Comparison of ENCODE assay signal across 19 cellular contexts in the genomic region with DNA sequence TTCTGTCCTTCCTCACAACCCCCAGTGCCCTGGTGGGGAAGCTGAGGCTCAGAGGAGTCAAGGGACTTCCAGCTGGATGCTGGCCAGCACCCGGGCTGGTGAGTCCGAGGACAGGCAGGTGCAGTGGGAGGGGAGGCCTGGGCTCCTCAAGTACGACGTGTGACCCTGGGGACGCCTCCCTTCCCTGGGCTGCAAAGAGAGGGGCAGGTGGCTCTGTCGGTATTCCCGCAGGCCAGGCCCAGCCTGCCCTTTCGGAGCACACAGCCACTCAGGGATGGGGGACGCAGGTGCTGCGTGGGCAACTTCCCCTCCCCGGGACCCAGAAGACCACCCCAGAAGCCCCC. TPM values are rescaled to one million over a fixed set of nuclear protein-coding genes. Genes with fewer than 3 reads are reported as not detected.
A peak's percentile ranks its signal among the peaks of the same experiment; 100 is the strongest.
DNase-seq lines count a peak whose midpoint lies in the region; ATAC-seq, FAIRE-seq and TF ChIP-seq lines count a peak whose summit lies in the region.
"Had no signal": no experiment of that assay in that cellular context is flagged by ENCODE, and none has a peak within 500 bp of the region (broad histone marks: within the 10 kb centered on the region; RNA-seq: fewer than 3 reads in every experiment).

No MANE protein-coding gene starts in this region.

- no peaks in the 10 kb centered on the region for H3K79me2 ChIP-seq in HepG2 (ENCODE audit: insufficient read depth, low read length)

- no peaks in the 10 kb centered on the region; the same call in 1 of the 2 replicates for H4K20me1 ChIP-seq in HepG2 (ENCODE audit: insufficient read depth, low read length)

- H3K9me3 ChIP-seq in HepG2 (ENCODE audit: low read length) (no peaks in the 10 kb centered on the region), right lobe of liver (no peaks in the 10 kb centered on the region), esophagus muscularis mucosa (no peaks in the 10 kb centered on the region), mucosa of rectum (ENCODE audit: control insufficient read depth in 2 of 2, low read length in 2 of 2) (no peaks in the 10 kb centered on the region), upper lobe of right lung (no peaks in the 10 kb centered on the region)
- H3K9me3 ChIP-seq: A549, SJCRH30 had no signal

- H3K27me3 ChIP-seq in HepG2 (ENCODE audit: control insufficient read depth in 1 of 2, insufficient read depth in 2 of 2, low read length in 2 of 2) (no peaks in the 10 kb centered on the region), right lobe of liver (no peaks in the 10 kb centered on the region), esophagus muscularis mucosa (no peaks in the 10 kb centered on the region), mucosa of rectum (ENCODE audit: control insufficient read depth in 2 of 2, insufficient read depth in 2 of 2, low read length in 2 of 2) (no peaks in the 10 kb centered on the region), upper lobe of right lung (no peaks in the 10 kb centered on the region)
- H3K27me3 ChIP-seq: SJCRH30 had no signal

- peak; percentile 0; the same call in 2 of the 3 replicates for ATAC-seq in HepG2
- no peak for ATAC-seq in right lobe of liver
- ATAC-seq in upper lobe of right lung = peak; percentile 22
- no peak for ATAC-seq in GM18858 (IDR thresholded peaks at IDR 0.05; ENCODE audit: unreplicated experiment)
- ATAC-seq: A549, K562 had no signal

- H3K36me3 ChIP-seq in HepG2 (replicated peaks in 1 of 2; ENCODE audit: control insufficient read depth in 1 of 2, insufficient read depth in 2 of 2, low read length in 2 of 2) (no peaks in the 10 kb centered on the region), right lobe of liver (no peaks in the 10 kb centered on the region), esophagus muscularis mucosa (peaks cover 0 to 5% (median 0%) of the 10 kb centered on the region in 4 donors), mucosa of rectum (ENCODE audit: control insufficient read depth in 2 of 2, insufficient read depth in 2 of 2, low read length in 2 of 2) (no peaks in the 10 kb centered on the region), upper lobe of right lung (no peaks in the 10 kb centered on the region)
- H3K36me3 ChIP-seq: SJCRH30 had no signal

- TF ChIP-seq POLR2A in HepG2 (IDR thresholded peaks at IDR 0.05; ENCODE audit: insufficient read depth in 1 of 2, low read depth in 2 of 2, low read length in 2 of 2) = no peak
- TF ChIP-seq POLR2A in right lobe of liver (IDR thresholded peaks at IDR 0.05) = no peak
- TF ChIP-seq POLR2A in esophagus muscularis mucosa (IDR thresholded peaks at IDR 0.05; ENCODE audit: low read depth) = no peak

- H3K4me1 ChIP-seq in HepG2 (ENCODE audit: insufficient read depth, low read length) = peaks cover 58% of the 10 kb centered on the region
- H3K4me1 ChIP-seq in right lobe of liver = no peaks in the 10 kb centered on the region
- H3K4me1 ChIP-seq in esophagus muscularis mucosa = peaks cover 0 to 9% (median 1%) of the 10 kb centered on the region in 4 donors
- H3K4me1 ChIP-seq in mucosa of rectum (ENCODE audit: control insufficient read depth in 2 of 2, insufficient read depth in 2 of 2, low read length in 2 of 2) = peaks cover 2 to 25% of the 10 kb centered on the region in 2 donors
- no peaks in the 10 kb centered on the region for H3K4me1 ChIP-seq in upper lobe of right lung
- H3K4me1 ChIP-seq: A549, SJCRH30 had no signal

- peak overlapping the region; percentile 17 for H3K9ac ChIP-seq in HepG2 (ENCODE audit: insufficient read depth, low read depth, low read length)
- peak overlapping the region in 1 of 2 donors; percentile 1 for H3K9ac ChIP-seq in mucosa of rectum (ENCODE audit: low read depth in 1 of 2, low read length in 2 of 2)

- in situ Hi-C loops in HepG2 (cut with HindIII; ENCODE audit: extremely low pct_ligation_motif_present, low pct_unique_long_range_greater_than_20kb) = no loop called here

- no peak for FAIRE-seq in HepG2 (lab: Jason Lieb, UNC)
- FAIRE-seq: A549, G401.6, GM12891, HTR-8/SVneo, K562 had no signal

- no peak overlapping the region for H3K27ac ChIP-seq in HepG2 (ENCODE audit: extremely low read length, insufficient read depth, low read length)
- no peak overlapping the region for H3K27ac ChIP-seq in right lobe of liver
- peak overlapping the region; percentile 6 to 72 (median 42) for H3K27ac ChIP-seq in esophagus muscularis mucosa (replicated peaks in 1 of 4)
- H3K27ac ChIP-seq in mucosa of rectum (ENCODE audit: low read depth in 2 of 2, low read length in 2 of 2) = peak overlapping the region; percentile 32 to 54
- H3K27ac ChIP-seq in upper lobe of right lung = peak overlapping the region; percentile 82
- H3K27ac ChIP-seq: A549, C4-2B, SJCRH30 had no signal

- WGBS in HepG2 (ENCODE audit: low lambda C conversion rate) = 8% methylated on average over 4 of the region's 11 CpGs
- no CpG with 5 or more reads among the region's 11 CpGs for WGBS in right lobe of liver (ENCODE audit: insufficient coverage, low coverage, low lambda C conversion rate, missing lambda C conversion rate)
- WGBS in esophagus muscularis mucosa = 75% methylated on average over 10 of the region's 11 CpGs

- intact Hi-C loops in HepG2 (cut with micrococcal nuclease; ENCODE audit: unreplicated experiment) (no loop called here), right lobe of liver (cut with DNase I) (no loop called here), esophagus muscularis mucosa (cut with DNase I) (no loop called here), upper lobe of right lung (cut with DNase I) (no loop called here)

- peak overlapping the region in 2 of 3 experiments; percentile 44 to 69; a peak in 4 of 6 replicates for H3K4me3 ChIP-seq in HepG2 (replicated peaks in 1 of 3; ENCODE audit: insufficient read depth in 1 of 3, low read depth in 2 of 3, low read length in 3 of 3)
- H3K4me3 ChIP-seq in right lobe of liver = no peak overlapping the region
- H3K4me3 ChIP-seq in esophagus muscularis mucosa = peak overlapping the region in 2 of 4 donors; percentile 20 to 31
- H3K4me3 ChIP-seq in mucosa of rectum (ENCODE audit: low read length in 2 of 2) = peak overlapping the region in 1 of 2 donors; percentile 25
- peak overlapping the region; percentile 48 for H3K4me3 ChIP-seq in upper lobe of right lung
- H3K4me3 ChIP-seq: A549, K562, SJCRH30 had no signal

- peak overlapping the region; percentile 78 for H3K4me2 ChIP-seq in HepG2 (ENCODE audit: low read depth, low read length)
- H3K4me2 ChIP-seq: A549 had no signal

- POLR2A ChIA-PET in HepG2 (lab: Yijun Ruan, JAX) = interaction anchor here (1.4 kb wide), 1 partner anchor 10 kb away, joined by 5 read pairs; no protein-coding TSS in a partner anchor

- TSS peak; percentile 47 for BruUV-seq in HepG2 (replicated peaks; lab: Mats Ljungman, UMichigan)

- TF ChIP-seq CTCF in HepG2 (CRISPR knock-in tag; IDR thresholded peaks at IDR 0.05) (no peak), right lobe of liver (IDR thresholded peaks at IDR 0.05) (no peak), esophagus muscularis mucosa (IDR thresholded peaks at IDR 0.05) (no peak), upper lobe of right lung (IDR thresholded peaks at IDR 0.05) (no peak)

- no peak for DNase-seq in HepG2 (ENCODE audit: low spot score)
- no peak for DNase-seq in right lobe of liver
- DNase-seq in esophagus muscularis mucosa (ENCODE audit: extremely low spot score) = no peak
- DNase-seq in upper lobe of right lung = no peak
- no peak for DNase-seq in NCI-H2107 (lab: John Stamatoyannopoulos, UW)
- DNase-seq in activated effector memory CD4-positive, alpha-beta T cell treated with Interleukin-2 at 50 U/mL for 16 hours = no peak
- DNase-seq: NCI-H1694, NCI-H2171, NCI-H446 treated with DMSO at 0.1 percent for 48 hours, NCI-H748 treated with DMSO at 0.1 percent for 48 hours, SJCRH30 had no signal

- no peak for TF ChIP-seq RAD21 in HepG2 (CRISPR knock-in tag; IDR thresholded peaks at IDR 0.05)

- TF ChIP-seq EP300 in HepG2 (IDR thresholded peaks at IDR 0.05; ENCODE audit: low read depth in 2 of 2, low read length in 2 of 2) = no peak
- TF ChIP-seq EP300 in HepG2 (CRISPR knock-in tag; IDR thresholded peaks at IDR 0.05; ENCODE audit: borderline replicate concordance) = no peak
- no peak for TF ChIP-seq EP300 in esophagus muscularis mucosa (IDR thresholded peaks at IDR 0.05)

- CTCF ChIA-PET in HepG2 (lab: Yijun Ruan, JAX; ENCODE audit: low intra/inter-chr PET ratio, low total read pairs) = no interaction called here

- H2AFZ ChIP-seq in HepG2 (ENCODE audit: low read length) = no peak overlapping the region

RNA-seq across cellular contexts. Expression of gene PVALEF, which starts 33.1 kb away (rescaled TPM):
- total RNA-seq in HepG2 (2016; rRNA removed; fragmentation: Illumina TruSeq; extraction: Trizol) (0.18 TPM in 1 of 2 replicates, not detected in the other), right lobe of liver (not detected), esophagus muscularis mucosa (not detected), upper lobe of right lung (not detected)
- 0.40 and 0.53 TPM in 2 replicates for total RNA-seq in HepG2 (2016; cell fraction: cytosol; rRNA removed; fragmentation: Illumina TruSeq; extraction: Trizol; ENCODE audit: low read depth)
- total RNA-seq in HepG2 (2016; cell fraction: insoluble cytoplasmic fraction; rRNA removed; fragmentation: Illumina TruSeq; extraction: Trizol) = 0.13 and 0.22 TPM in 2 replicates
- 0.25 and 0.28 TPM in 2 replicates for total RNA-seq in HepG2 (2016; cell fraction: membrane; rRNA removed; fragmentation: Illumina TruSeq; extraction: Trizol)
- 0.28 TPM in 1 of 2 replicates, not detected in the other for total RNA-seq in HepG2 (2016; cell fraction: nucleus; rRNA removed; fragmentation: Illumina TruSeq; extraction: Trizol)
- polyA plus RNA-seq in HepG2 (2011; rRNA removed) = 0.18 and 0.24 TPM in 2 replicates
- 0.11 TPM in 1 of 2 replicates, not detected in the other for polyA plus RNA-seq in HepG2 (2011; cell fraction: cytosol; rRNA removed)
- 0.21 and 0.42 TPM in 2 replicates for polyA plus RNA-seq in HepG2 (2011; cell fraction: nucleus; rRNA removed)
- not detected in 2 replicates for polyA plus RNA-seq in HepG2 (2012)
- 0.29 and 0.34 TPM in 2 replicates for polyA plus RNA-seq in HepG2 (2016; cell fraction: cytosol; fragmentation: Illumina TruSeq; extraction: Trizol; ENCODE audit: low read depth)
- polyA plus RNA-seq in HepG2 (2016; cell fraction: insoluble cytoplasmic fraction; fragmentation: Illumina TruSeq; extraction: Trizol; ENCODE audit: low read depth) = 0.39 and 0.44 TPM in 2 replicates
- polyA plus RNA-seq in HepG2 (2016; cell fraction: membrane; fragmentation: Illumina TruSeq; extraction: Trizol; ENCODE audit: low read depth) = 0.14 and 0.19 TPM in 2 replicates
- polyA plus RNA-seq in HepG2 (2016; cell fraction: nucleus; fragmentation: Illumina TruSeq; extraction: Trizol; ENCODE audit: insufficient read depth, low read depth) = 0.36 TPM in 1 of 2 replicates, not detected in the other
- 0.09 and 0.18 TPM in 2 replicates for polyA minus RNA-seq in HepG2 (2011; rRNA and poly(A)+ RNA removed; ENCODE audit: low replicate concordance)
- polyA minus RNA-seq in HepG2 (2011; cell fraction: cytosol; rRNA and poly(A)+ RNA removed) = not detected in 2 replicates
- polyA minus RNA-seq in HepG2 (2011; cell fraction: nucleus; rRNA and poly(A)+ RNA removed) = not detected in 2 replicates
- total RNA-seq: K562 had no signal
- polyA plus RNA-seq: A549, K562 had no signal

RNA-seq across cellular contexts. Expression of gene AATK, which starts 33.9 kb away (rescaled TPM):
- total RNA-seq in HepG2 (2016; rRNA removed; fragmentation: Illumina TruSeq; extraction: Trizol) (6.1 and 8.4 TPM in 2 replicates), right lobe of liver (1 to 10 TPM in 2 of 6 experiments, under 1 TPM in 4; 0.31 to 1.2 (median 0.86) TPM), esophagus muscularis mucosa (10 to 100 TPM; 13.7 to 24.6 (median 16.0) TPM), upper lobe of right lung (72.5 TPM)
- 1.5 and 2.0 TPM in 2 replicates for total RNA-seq in HepG2 (2016; cell fraction: cytosol; rRNA removed; fragmentation: Illumina TruSeq; extraction: Trizol; ENCODE audit: low read depth)
- total RNA-seq in HepG2 (2016; cell fraction: insoluble cytoplasmic fraction; rRNA removed; fragmentation: Illumina TruSeq; extraction: Trizol) = 5.3 and 9.5 TPM in 2 replicates
- total RNA-seq in HepG2 (2016; cell fraction: membrane; rRNA removed; fragmentation: Illumina TruSeq; extraction: Trizol) = 2.9 and 3.0 TPM in 2 replicates
- total RNA-seq in HepG2 (2016; cell fraction: nucleus; rRNA removed; fragmentation: Illumina TruSeq; extraction: Trizol) = 9.7 and 12.6 TPM in 2 replicates
- polyA plus RNA-seq in HepG2 (2011; rRNA removed) = 2.9 and 5.2 TPM in 2 replicates
- polyA plus RNA-seq in HepG2 (2011; cell fraction: cytosol; rRNA removed) = 2.9 and 4.3 TPM in 2 replicates
- 15.0 and 16.5 TPM in 2 replicates for polyA plus RNA-seq in HepG2 (2011; cell fraction: nucleus; rRNA removed)
- polyA plus RNA-seq in HepG2 (2012) = 4.4 and 8.0 TPM in 2 replicates
- 0.54 and 0.65 TPM in 2 replicates for polyA plus RNA-seq in HepG2 (2016; cell fraction: cytosol; fragmentation: Illumina TruSeq; extraction: Trizol; ENCODE audit: low read depth)
- 5.7 and 6.0 TPM in 2 replicates for polyA plus RNA-seq in HepG2 (2016; cell fraction: insoluble cytoplasmic fraction; fragmentation: Illumina TruSeq; extraction: Trizol; ENCODE audit: low read depth)
- polyA plus RNA-seq in HepG2 (2016; cell fraction: membrane; fragmentation: Illumina TruSeq; extraction: Trizol; ENCODE audit: low read depth) = 1.1 and 1.8 TPM in 2 replicates
- 14.7 and 18.3 TPM in 2 replicates for polyA plus RNA-seq in HepG2 (2016; cell fraction: nucleus; fragmentation: Illumina TruSeq; extraction: Trizol; ENCODE audit: insufficient read depth, low read depth)
- 20.3 and 42.0 TPM in 2 replicates for polyA minus RNA-seq in HepG2 (2011; rRNA and poly(A)+ RNA removed; ENCODE audit: low replicate concordance)
- 7.4 and 11.0 TPM in 2 replicates for polyA minus RNA-seq in HepG2 (2011; cell fraction: cytosol; rRNA and poly(A)+ RNA removed)
- polyA minus RNA-seq in HepG2 (2011; cell fraction: nucleus; rRNA and poly(A)+ RNA removed) = 3.6 and 4.6 TPM in 2 replicates

Comparison
In these comparisons a context has a peak if more than half of its experiments do, and no peak if none do; other contexts are left out.
1. ATAC-seq: peak in HepG2 (single experiment) and upper lobe of right lung (single experiment); none in right lobe of liver (0 of 4) and GM18858 (single experiment).
2. H3K4me3 ChIP-seq: peak in HepG2 (2 of 3) and upper lobe of right lung (single experiment); none in right lobe of liver (0 of 3).
3. H3K27ac ChIP-seq: peak in esophagus muscularis mucosa (4 of 4), mucosa of rectum (2 of 2) and upper lobe of right lung (single experiment); none in HepG2 (single experiment) and right lobe of liver (0 of 3).